Comparison of ENCODE assay signal across 7 cellular contexts in the genomic region with DNA sequence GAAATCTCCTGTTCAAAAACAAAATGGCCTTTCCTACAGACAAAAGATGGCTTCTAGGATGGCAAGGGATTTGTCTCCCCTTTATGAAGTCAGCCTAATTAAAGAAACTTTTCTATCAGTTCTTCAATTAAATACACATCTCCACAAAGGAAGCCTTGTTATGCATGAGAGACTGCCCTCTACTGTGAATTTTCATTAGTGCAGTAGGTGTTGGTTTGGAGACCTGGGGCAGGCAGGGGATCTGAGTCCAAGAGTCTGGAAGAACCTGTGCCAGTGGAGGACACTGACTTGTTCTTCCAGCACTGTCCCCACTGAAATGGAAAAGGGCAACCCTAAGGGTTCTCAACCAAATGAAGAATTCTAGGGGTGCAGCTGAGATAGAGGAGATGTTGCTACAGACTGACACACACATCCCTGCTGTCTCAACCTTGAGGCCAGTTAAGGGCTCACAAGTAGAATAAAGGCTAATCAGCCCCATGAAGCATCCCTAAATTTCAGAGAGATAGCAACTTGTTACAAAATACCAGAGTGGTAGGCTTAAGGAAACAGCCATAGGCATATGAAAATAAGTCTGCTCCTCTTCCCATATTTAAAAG.
DNase-seq lines count a peak whose midpoint lies in the region; ATAC-seq and TF ChIP-seq lines count a peak whose summit lies in the region.

No MANE protein-coding gene starts in this region.

- H3K4me3 ChIP-seq in mammary epithelial cell (replicated peaks in 1 of 3; ENCODE audit: insufficient read depth in 1 of 3, low read depth in 2 of 3, low read length in 3 of 3) (no peak overlapping the region), upper lobe of left lung (no peak overlapping the region)

- H3K79me2 ChIP-seq in mammary epithelial cell (ENCODE audit: insufficient read depth, low read length) = no peaks in the 10 kb centered on the region

- BruUV-seq in mammary epithelial cell (replicated peaks; lab: Mats Ljungman, UMichigan) = no TSS peak

- H3K27ac ChIP-seq in mammary epithelial cell (ENCODE audit: insufficient read depth, low read depth, low read length) = no peak overlapping the region
- peak overlapping the region in 1 of 4 donors; percentile 23 for H3K27ac ChIP-seq in upper lobe of left lung

- no peak overlapping the region for H3K9ac ChIP-seq in mammary epithelial cell (ENCODE audit: insufficient read depth, low read length)

- dilution Hi-C loops in mammary epithelial cell (cut with HindIII; ENCODE audit: low sequenced_read_pairs) = no loop called here

- in situ Hi-C loops in mammary epithelial cell (cut with MboI; ENCODE audit: low sequenced_read_pairs in 2 of 2) = loop anchor here (5.0 to 10.0 kb wide), 3 partner anchors 145 to 367 kb away; no protein-coding TSS in a partner anchor

- no peak overlapping the region for H2AFZ ChIP-seq in mammary epithelial cell (ENCODE audit: low read depth, low read length)

- H3K9me3 ChIP-seq in mammary epithelial cell (replicated peaks; ENCODE audit: insufficient read depth, low read length) = no peaks in the 10 kb centered on the region
- no peaks in the 10 kb centered on the region for H3K9me3 ChIP-seq in upper lobe of left lung

- intact Hi-C loops in mammary epithelial cell (cut with micrococcal nuclease) = loop anchor here (1.0 to 5.0 kb wide), 9 partner anchors 47 to 377 kb away; a partner anchor contains a TSS

- H4K20me1 ChIP-seq in mammary epithelial cell (ENCODE audit: insufficient read depth, low read length) = no peaks in the 10 kb centered on the region

- H3K4me1 ChIP-seq in mammary epithelial cell (ENCODE audit: insufficient read depth, low read length) (no peaks in the 10 kb centered on the region), upper lobe of left lung (peaks cover 0 to 9% (median 2%) of the 10 kb centered on the region in 4 donors)

- TF ChIP-seq CTCF in mammary epithelial cell (conservative IDR thresholded peaks at IDR 0.05 in 1 of 2, IDR thresholded peaks at IDR 0.05 in 1 of 2; ENCODE audit: extremely low read depth in 1 of 2, insufficient read depth in 1 of 2, low read depth in 1 of 2, low read length in 2 of 2) (peak; percentile 82 to 90), upper lobe of left lung (IDR thresholded peaks at IDR 0.05) (peak; percentile 53 to 72 (median 67))

- no peaks in the 10 kb centered on the region for H3K36me3 ChIP-seq in mammary epithelial cell (ENCODE audit: insufficient read depth, low read length)
- H3K36me3 ChIP-seq in upper lobe of left lung = no peaks in the 10 kb centered on the region

- TF ChIP-seq POLR2A in upper lobe of left lung (IDR thresholded peaks at IDR 0.05) = no peak

- H3K4me2 ChIP-seq in mammary epithelial cell (ENCODE audit: insufficient read depth, low read depth, low read length) = no peak overlapping the region

- CTCF ChIA-PET in mammary epithelial cell (lab: Charles Lee; ENCODE audit: low non-redundant PET) = no interaction called here

- peak; percentile 73 to 78 for ATAC-seq in upper lobe of left lung (ENCODE audit: low FRiP score in 2 of 2)

- DNase-seq in ELF-1 (ENCODE audit: low read depth, low spot score) (peak; percentile 61), H4 (ENCODE audit: low spot score) (peak; percentile 45), NCI-H446 (lab: John Stamatoyannopoulos, UW) (peak; percentile 45 to 61), mammary epithelial cell (peak; percentile 62), kidney tubule cell (ENCODE audit: low spot score) (peak; percentile 72), upper lobe of left lung (no peak)
- no peak for DNase-seq in activated effector memory CD4-positive, alpha-beta T cell treated with Interleukin-2 at 50 U/mL for 16 hours

- H3K27me3 ChIP-seq in mammary epithelial cell (ENCODE audit: insufficient read depth, low read length) = no peaks in the 10 kb centered on the region
- H3K27me3 ChIP-seq in upper lobe of left lung = no peaks in the 10 kb centered on the region

- no peak for TF ChIP-seq EP300 in upper lobe of left lung (IDR thresholded peaks at IDR 0.05)

Comparison
In these comparisons a context has a peak if more than half of its experiments do, and no peak if none do; other contexts are left out.
1. DNase-seq: peak in ELF-1 (single experiment), H4 (single experiment), NCI-H446 (2 of 2), mammary epithelial cell (single experiment) and kidney tubule cell (single experiment); none in upper lobe of left lung (0 of 2) and activated effector memory CD4-positive, alpha-beta T cell treated with Interleukin-2 at 50 U/mL for 16 hours (single experiment).